Comparison of ENCODE assay signal across 11 cellular contexts in genomic region chr13:109699628-109700071, GRCh38.
A peak's percentile ranks its signal among the peaks of the same experiment; 100 is the strongest.
DNase-seq lines count a peak whose midpoint lies in the region; ATAC-seq and TF ChIP-seq lines count a peak whose summit lies in the region.
"Had no signal": no experiment of that assay in that cellular context is flagged by ENCODE, and none has a peak within 500 bp of the region (broad histone marks: within the 10 kb centered on the region; RNA-seq: fewer than 3 reads in every experiment).

No MANE protein-coding gene starts in this region.

- peak overlapping the region; percentile 64 for H3K27ac ChIP-seq in HL-60 (replicated peaks)
- H3K27ac ChIP-seq: ascending aorta, hepatocyte had no signal

- no peak for ATAC-seq in GM18520 (IDR thresholded peaks at IDR 0.05; ENCODE audit: unreplicated experiment)
- ATAC-seq: stimulated activated naive CD8-positive, alpha-beta T cell treated with anti-CD3 and anti-CD28 coated beads, Interleukin-15, amount 100 ng/mL, for 72 hours had no signal

- TF ChIP-seq CTCF in HL-60 (IDR thresholded peaks at IDR 0.05; ENCODE audit: insufficient read depth, low read length) = no peak

- no peak overlapping the region for H3K4me3 ChIP-seq in HL-60 (replicated peaks; ENCODE audit: insufficient read depth, low read length)
- H3K4me3 ChIP-seq: ascending aorta, hepatocyte had no signal

- no peaks in the 10 kb centered on the region for H3K27me3 ChIP-seq in HL-60 (ENCODE audit: insufficient read depth, poor library complexity, severe bottlenecking)
- H3K27me3 ChIP-seq: ascending aorta, hepatocyte had no signal

- DNase-seq in COR-L47 (lab: John Stamatoyannopoulos, UW) = peak; percentile 36
- peak in 1 of 2 experiments; percentile 24 for DNase-seq in HL-60 (ENCODE audit: low read depth in 1 of 2, low spot score in 1 of 2)
- peak; percentile 79 for DNase-seq in SK-N-DZ (ENCODE audit: low spot score)
- peak; percentile 69 for DNase-seq in islet precursor cell
- DNase-seq in activated CD8-positive, alpha-beta memory T cell treated with anti-CD3 and anti-CD28 coated beads, Interleukin-2, amount 50 U/mL, for 48 hours = no peak
- DNase-seq in NCI-H128 (lab: John Stamatoyannopoulos, UW; ENCODE audit: unreplicated experiment) = no peak
- DNase-seq in NCI-H2107 (lab: John Stamatoyannopoulos, UW) = no peak
- DNase-seq: stimulated activated naive CD8-positive, alpha-beta T cell treated with anti-CD3 and anti-CD28 coated beads, Interleukin-15, amount 100 ng/mL, for 72 hours had no signal

Comparison
In these comparisons a context has a peak if more than half of its experiments do, and no peak if none do; other contexts are left out.
1. DNase-seq: peak in COR-L47 (single experiment), SK-N-DZ (single experiment) and islet precursor cell (single experiment); none in activated CD8-positive, alpha-beta memory T cell treated with anti-CD3 and anti-CD28 coated beads, Interleukin-2, amount 50 U/mL, for 48 hours (single experiment), NCI-H128 (single experiment) and NCI-H2107 (single experiment).